Comparison of ENCODE assay signal across 8 cellular contexts in the genomic region with DNA sequence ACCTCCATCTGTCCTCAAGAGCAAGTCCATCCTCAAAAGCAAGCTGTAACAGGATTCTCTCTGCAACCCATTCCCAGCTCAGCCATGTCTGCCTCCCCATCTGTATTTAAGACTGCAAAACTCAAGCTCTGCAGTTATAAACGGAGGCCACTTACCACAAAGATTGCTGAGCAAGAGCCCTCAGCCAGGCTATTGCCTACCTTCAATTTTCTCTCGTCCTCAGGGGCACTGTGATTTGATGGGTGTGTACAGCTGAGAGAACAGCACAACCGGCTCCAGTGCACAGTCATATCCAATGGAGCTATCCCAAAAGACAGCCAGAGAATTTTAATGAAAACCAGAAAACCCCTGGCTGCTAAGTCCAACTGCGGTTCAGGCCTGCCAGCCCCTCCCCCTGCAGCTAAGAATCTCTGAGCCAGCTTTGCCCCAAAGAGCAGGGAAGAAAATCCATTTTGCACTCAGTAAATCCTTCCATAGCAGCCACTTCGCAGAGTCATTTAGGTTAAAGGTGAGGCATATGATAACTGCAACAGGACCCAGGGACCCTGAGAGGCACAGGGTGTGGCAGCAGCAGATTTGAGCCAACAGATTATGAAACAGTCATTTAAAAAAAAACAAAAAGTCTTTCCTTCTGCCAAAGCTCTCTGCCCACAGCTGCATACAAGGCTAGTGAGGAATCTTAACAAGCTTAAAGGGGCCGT. TPM values are rescaled to one million over a fixed set of nuclear protein-coding genes. Genes with fewer than 3 reads are reported as not detected.
A peak's percentile ranks its signal among the peaks of the same experiment; 100 is the strongest.
DNase-seq lines count a peak whose midpoint lies in the region; ATAC-seq and TF ChIP-seq lines count a peak whose summit lies in the region.

No MANE protein-coding gene starts in this region.

- no peaks in the 10 kb centered on the region for H3K36me3 Mint-ChIP-seq in endodermal cell (ENCODE audit: low read depth)
- H3K36me3 Mint-ChIP-seq in naive B cell = peaks cover 11 to 23% of the 10 kb centered on the region in 2 donors
- peaks cover 2 to 17% of the 10 kb centered on the region in 2 donors for H3K36me3 Mint-ChIP-seq in CD4-positive, alpha-beta memory T cell

- TF ChIP-seq CTCF in endodermal cell (conservative IDR thresholded peaks at IDR 0.05) = no peak

- CTCF ChIA-PET in CD4-positive, alpha-beta memory T cell (lab: Charles Lee; ENCODE audit: partially characterized antibody) = interaction anchor here (0.8 kb wide), 1 partner anchor 129 kb away, joined by 3 read pairs; no protein-coding TSS in a partner anchor

- H3K27me3 ChIP-seq in endodermal cell (ENCODE audit: control insufficient read depth, insufficient read depth, low read length, poor library complexity, severe bottlenecking) = no peaks in the 10 kb centered on the region
- H3K27me3 ChIP-seq in CD4-positive, alpha-beta memory T cell (ENCODE audit: insufficient read depth, low read length) = no peaks in the 10 kb centered on the region

- H3K9me3 ChIP-seq in endodermal cell (ENCODE audit: control insufficient read depth, low read length) = no peaks in the 10 kb centered on the region
- H3K9me3 ChIP-seq in CD4-positive, alpha-beta memory T cell (ENCODE audit: control insufficient read depth in 1 of 2, low read length in 2 of 2) = no peaks in the 10 kb centered on the region

- DNase-seq in NCI-H1436 (lab: John Stamatoyannopoulos, UW) (peak; percentile 28), NCI-H1436 treated with DMSO at 0.1 percent for 48 hours (lab: John Stamatoyannopoulos, UW) (no peak), NCI-H748 treated with DMSO at 0.1 percent for 48 hours (lab: John Stamatoyannopoulos, UW) (peak; percentile 31), endodermal cell (peak; percentile 66), naive B cell (no peak), SIG-M5 treated with dmso at 0.1 percent for 504 hours (lab: John Stamatoyannopoulos, UW; ENCODE audit: unreplicated experiment) (no peak)
- no peak for DNase-seq in CD4-positive, alpha-beta memory T cell

- H3K4me1 Mint-ChIP-seq in endodermal cell (peaks cover 28% of the 10 kb centered on the region), naive B cell (peaks cover 55 to 92% (median 68%) of the 10 kb centered on the region in 3 donors)
- H3K4me1 Mint-ChIP-seq in CD4-positive, alpha-beta memory T cell = peaks cover 17 to 35% (median 22%) of the 10 kb centered on the region in 4 donors

- POLR2A ChIA-PET in CD4-positive, alpha-beta memory T cell (lab: Charles Lee; ENCODE audit: partially characterized antibody) = no interaction called here

- H3K27ac Mint-ChIP-seq in endodermal cell (peak overlapping the region; percentile 71), naive B cell (peak overlapping the region in 5 of 6 donors; percentile 31 to 99 (median 97))
- no peak overlapping the region for H3K27ac Mint-ChIP-seq in CD4-positive, alpha-beta memory T cell

- H3K9me3 Mint-ChIP-seq in endodermal cell = no peaks in the 10 kb centered on the region
- H3K9me3 Mint-ChIP-seq in naive B cell = no peaks in the 10 kb centered on the region
- no peaks in the 10 kb centered on the region for H3K9me3 Mint-ChIP-seq in CD4-positive, alpha-beta memory T cell

- H3K36me3 ChIP-seq in endodermal cell (ENCODE audit: control insufficient read depth, insufficient read depth, low read length) = no peaks in the 10 kb centered on the region
- no peaks in the 10 kb centered on the region for H3K36me3 ChIP-seq in CD4-positive, alpha-beta memory T cell (ENCODE audit: insufficient read depth, low read length)

- WGBS in endodermal cell (ENCODE audit: insufficient coverage in 1 of 2, insufficient read length in 1 of 2), 2 experiments = 54 to 57% methylated on average over 4 to 6 of the region's 6 CpGs

- intact Hi-C loops in CD4-positive, alpha-beta memory T cell (cut with micrococcal nuclease) = no loop called here

- no peak for ATAC-seq in naive B cell (ENCODE audit: low read depth in 2 of 2)
- no peak for ATAC-seq in HG03175 (IDR thresholded peaks at IDR 0.05; ENCODE audit: unreplicated experiment)

- H3K27me3 Mint-ChIP-seq in endodermal cell (ENCODE audit: insufficient read depth) (no peaks in the 10 kb centered on the region), naive B cell (no peaks in the 10 kb centered on the region)
- no peaks in the 10 kb centered on the region for H3K27me3 Mint-ChIP-seq in CD4-positive, alpha-beta memory T cell

- H3K4me3 Mint-ChIP-seq in endodermal cell (peak overlapping the region; percentile 24), naive B cell (peak overlapping the region in 7 of 8 donors; percentile 36 to 86 (median 75))
- H3K4me3 Mint-ChIP-seq in CD4-positive, alpha-beta memory T cell = no peak overlapping the region

- peak overlapping the region; percentile 68 for H3K4me3 ChIP-seq in endodermal cell (ENCODE audit: low read length)
- no peak overlapping the region for H3K4me3 ChIP-seq in CD4-positive, alpha-beta memory T cell (ENCODE audit: low read length in 2 of 2)

- peaks cover 18% of the 10 kb centered on the region for H3K4me1 ChIP-seq in endodermal cell (ENCODE audit: control insufficient read depth, insufficient read depth, low read length)
- peaks cover 8% of the 10 kb centered on the region for H3K4me1 ChIP-seq in CD4-positive, alpha-beta memory T cell (ENCODE audit: insufficient read depth, low read length)

- no peak overlapping the region for H3K9ac ChIP-seq in endodermal cell (ENCODE audit: extremely low read depth, low read length, poor library complexity, severe bottlenecking)

- H3K27ac ChIP-seq in endodermal cell (ENCODE audit: low read depth, low read length) = peak overlapping the region; percentile 50
- H3K27ac ChIP-seq in CD4-positive, alpha-beta memory T cell (ENCODE audit: low read depth, low read length) = no peak overlapping the region

RNA-seq across cellular contexts. Expression of gene RAB30, which starts 37.6 kb away (rescaled TPM):
- 10 to 100 TPM in 1 of 2 donors, 1 to 10 TPM in 1; 8.4 to 15.8 TPM for total RNA-seq in endodermal cell
- polyA plus RNA-seq in endodermal cell (2013, experiment 1 of 2) = 10.8 TPM
- 8.2 TPM for polyA plus RNA-seq in endodermal cell (2013, experiment 2 of 2)
- polyA plus RNA-seq in naive B cell (ENCODE audit: low read depth in 6 of 6) = 100 to 1,000 TPM; 108 to 156 (median 142) TPM
- total RNA-seq in CD4-positive, alpha-beta memory T cell = 10 to 100 TPM; 12.3 to 14.1 TPM
- 1 to 10 TPM; 5.0 to 8.9 TPM for polyA plus RNA-seq in CD4-positive, alpha-beta memory T cell

Comparison
In these comparisons a context has a peak if more than half of its experiments do, and no peak if none do; other contexts are left out.
1. DNase-seq: peak in NCI-H1436 (single experiment), NCI-H748 treated with DMSO at 0.1 percent for 48 hours (single experiment) and endodermal cell (single experiment); none in NCI-H1436 treated with DMSO at 0.1 percent for 48 hours (single experiment), naive B cell (single experiment), SIG-M5 treated with dmso at 0.1 percent for 504 hours (single experiment) and CD4-positive, alpha-beta memory T cell (0 of 5).
2. H3K27ac Mint-ChIP-seq: peak in endodermal cell (single experiment) and naive B cell (5 of 6); none in CD4-positive, alpha-beta memory T cell (0 of 7).
3. H3K4me3 Mint-ChIP-seq: peak in endodermal cell (single experiment) and naive B cell (7 of 8); none in CD4-positive, alpha-beta memory T cell (0 of 8).